8 cellular contexts compared by ENCODE assay signal in the genomic region with DNA sequence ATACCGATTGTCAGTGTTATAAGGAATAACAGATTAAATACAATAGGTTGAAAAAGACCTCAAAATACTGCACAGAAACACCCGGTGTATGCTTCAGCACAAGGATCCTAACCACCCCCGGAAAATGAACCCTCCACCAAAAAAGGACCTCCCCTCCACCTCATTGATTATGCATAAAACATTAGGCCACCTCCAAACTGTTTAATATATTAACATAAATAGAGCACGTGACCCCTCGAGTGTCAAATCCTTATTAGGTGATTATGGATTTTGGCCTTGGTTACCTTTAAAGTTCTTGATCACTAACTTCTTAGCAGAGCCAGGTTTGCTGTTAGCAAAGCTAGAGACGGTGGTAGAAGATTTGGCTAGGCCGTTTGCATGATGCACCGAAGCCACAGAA. TPM values are rescaled to one million over a fixed set of nuclear protein-coding genes. Genes with fewer than 3 reads are reported as not detected.
A peak's percentile ranks its signal among the peaks of the same experiment; 100 is the strongest.
DNase-seq lines count a peak whose midpoint lies in the region; ATAC-seq, FAIRE-seq and TF ChIP-seq lines count a peak whose summit lies in the region.

No MANE protein-coding gene starts in this region.

- H3K4me3 ChIP-seq in CD8-positive, alpha-beta T cell (ENCODE audit: low read depth, low read length) = peak overlapping the region; percentile 66
- H3K4me3 ChIP-seq in WI38 (ENCODE audit: low read depth, low read length) = peak overlapping the region; percentile 71
- H3K4me3 ChIP-seq in right cardiac atrium (ENCODE audit: low read length) = peak overlapping the region; percentile 82

- DNase-seq in CD8-positive, alpha-beta T cell = peak in 1 of 7 experiments; percentile 12
- DNase-seq in right cardiac atrium = no peak
- DNase-seq in stimulated activated effector memory CD8-positive, alpha-beta T cell treated with anti-CD3 and anti-CD28 coated beads, Interleukin-12 subunit alpha, Interleukin-12 subunit beta, amount 100 ng/mL, for 72 hours (ENCODE audit: low spot score in 2 of 2) = no peak
- DNase-seq in inferior parietal cortex (ENCODE audit: extremely low spot score) = no peak
- DNase-seq in HTR-8/SVneo (ENCODE audit: insufficient read length, low spot score) = no peak

- H3K27ac ChIP-seq in CD8-positive, alpha-beta T cell (ENCODE audit: low read depth, low read length) = peak overlapping the region; percentile 81
- H3K27ac ChIP-seq in right cardiac atrium (ENCODE audit: low read length) = peak overlapping the region; percentile 88

- no peaks in the 10 kb centered on the region for H3K36me3 ChIP-seq in CD8-positive, alpha-beta T cell (ENCODE audit: insufficient read depth, low read length)

- no peak for FAIRE-seq in HTR-8/SVneo (lab: Jason Lieb, UNC)

- H3K27me3 Mint-ChIP-seq in CD8-positive, alpha-beta T cell (ENCODE audit: low read depth) = no peaks in the 10 kb centered on the region

- H3K36me3 Mint-ChIP-seq in CD8-positive, alpha-beta T cell = peaks cover 30% of the 10 kb centered on the region
- peaks cover 42% of the 10 kb centered on the region for H3K36me3 Mint-ChIP-seq in stimulated activated effector memory CD8-positive, alpha-beta T cell treated with anti-CD3 and anti-CD28 coated beads, Interleukin-12 subunit alpha, Interleukin-12 subunit beta, amount 100 ng/mL, for 72 hours

- peaks cover 35% of the 10 kb centered on the region for H3K4me1 Mint-ChIP-seq in CD8-positive, alpha-beta T cell (ENCODE audit: low read depth)
- H3K4me1 Mint-ChIP-seq in stimulated activated effector memory CD8-positive, alpha-beta T cell treated with anti-CD3 and anti-CD28 coated beads, Interleukin-12 subunit alpha, Interleukin-12 subunit beta, amount 100 ng/mL, for 72 hours = peaks cover 7% of the 10 kb centered on the region

- POLR2A ChIA-PET in CD8-positive, alpha-beta T cell (lab: Charles Lee) = interaction anchor here (1.0 to 5.2 kb wide), 3 partner anchors 45 to 137 kb away, joined by 4 to 72 read pairs (median 5); a partner anchor contains a TSS

- H3K4me1 ChIP-seq in CD8-positive, alpha-beta T cell (ENCODE audit: insufficient read depth, low read length) = peaks cover 27% of the 10 kb centered on the region
- peaks cover 2% of the 10 kb centered on the region for H3K4me1 ChIP-seq in right cardiac atrium (ENCODE audit: control insufficient read depth, insufficient read depth, low read length)

- CTCF ChIA-PET in CD8-positive, alpha-beta T cell (lab: Charles Lee) = interaction anchor here (0.9 kb wide), 1 partner anchor 44 kb away, joined by 3 read pairs; a partner anchor contains a TSS

- under 1% methylated on average over 8 of the region's 8 CpGs for WGBS in right cardiac atrium

- TF ChIP-seq CTCF in CD8-positive, alpha-beta T cell (IDR thresholded peaks at IDR 0.05) = no peak
- TF ChIP-seq CTCF in WI38 (IDR thresholded peaks at IDR 0.05; ENCODE audit: low read depth, low read length) = no peak

- H3K27me3 ChIP-seq in CD8-positive, alpha-beta T cell (ENCODE audit: insufficient read depth, low read length) = no peaks in the 10 kb centered on the region
- H3K27me3 ChIP-seq in right cardiac atrium (ENCODE audit: control insufficient read depth, insufficient read depth) = no peaks in the 10 kb centered on the region

- no peaks in the 10 kb centered on the region for H3K9me3 ChIP-seq in CD8-positive, alpha-beta T cell (ENCODE audit: low read length)
- no peaks in the 10 kb centered on the region for H3K9me3 ChIP-seq in right cardiac atrium (ENCODE audit: control insufficient read depth, low read length)

- H3K4me3 Mint-ChIP-seq in CD8-positive, alpha-beta T cell = peak overlapping the region; percentile 98
- H3K4me3 Mint-ChIP-seq in stimulated activated effector memory CD8-positive, alpha-beta T cell treated with anti-CD3 and anti-CD28 coated beads, Interleukin-12 subunit alpha, Interleukin-12 subunit beta, amount 100 ng/mL, for 72 hours = peak overlapping the region; percentile 96

- H3K9me3 Mint-ChIP-seq in CD8-positive, alpha-beta T cell = no peaks in the 10 kb centered on the region
- no peaks in the 10 kb centered on the region for H3K9me3 Mint-ChIP-seq in stimulated activated effector memory CD8-positive, alpha-beta T cell treated with anti-CD3 and anti-CD28 coated beads, Interleukin-12 subunit alpha, Interleukin-12 subunit beta, amount 100 ng/mL, for 72 hours

- H3K27ac Mint-ChIP-seq in CD8-positive, alpha-beta T cell = peak overlapping the region; percentile 98
- H3K27ac Mint-ChIP-seq in stimulated activated effector memory CD8-positive, alpha-beta T cell treated with anti-CD3 and anti-CD28 coated beads, Interleukin-12 subunit alpha, Interleukin-12 subunit beta, amount 100 ng/mL, for 72 hours = peak overlapping the region; percentile 95

- ATAC-seq in CD8-positive, alpha-beta T cell = no peak
- ATAC-seq in HG03354 (IDR thresholded peaks at IDR 0.05; ENCODE audit: poor library complexity, severe bottlenecking, unreplicated experiment) (peak; percentile 16), right cardiac atrium (no peak), HG02885 (IDR thresholded peaks at IDR 0.05; ENCODE audit: poor library complexity, unreplicated experiment) (no peak)
- ATAC-seq in stimulated activated effector memory CD8-positive, alpha-beta T cell treated with anti-CD3 and anti-CD28 coated beads, Interleukin-12 subunit alpha, Interleukin-12 subunit beta, amount 100 ng/mL, for 72 hours = no peak

- intact Hi-C loops in CD8-positive, alpha-beta T cell (cut with DNase I, micrococcal nuclease) = loop anchor here (1.0 to 10.0 kb wide), 5 partner anchors 61 to 617 kb away; a partner anchor contains a TSS
- intact Hi-C loops in right cardiac atrium (cut with DNase I) = loop anchor here in 1 of 4 donors (10.0 kb wide), 1 partner anchor 45 kb away; a partner anchor contains a TSS

RNA-seq across cellular contexts. Expression of a gene that starts 1.0 kb away (rescaled TPM):
- 10 to 100 TPM; 25.3 to 30.0 TPM for total RNA-seq in CD8-positive, alpha-beta T cell
- total RNA-seq in right cardiac atrium = 10 to 100 TPM; 27.9 to 31.3 (median 29.0) TPM
- polyA plus RNA-seq in right cardiac atrium = 10.7 TPM

RNA-seq across cellular contexts. Expression of a gene that starts 44.1 kb away (rescaled TPM):
- total RNA-seq in CD8-positive, alpha-beta T cell = 1 to 10 TPM; 7.0 to 9.2 TPM
- 10 to 100 TPM; 27.4 to 34.0 (median 28.8) TPM for total RNA-seq in right cardiac atrium
- polyA plus RNA-seq in right cardiac atrium = 48.0 TPM
